Comparison of ENCODE assay signal across 8 cellular contexts in genomic region chr20:10724774-10725173, GRCh38. TPM values are rescaled to one million over a fixed set of nuclear protein-coding genes. Genes with fewer than 3 reads are reported as not detected.
"Had no signal": no experiment of that assay in that cellular context is flagged by ENCODE, and none has a peak within 500 bp of the region (broad histone marks: within the 10 kb centered on the region; RNA-seq: fewer than 3 reads in every experiment).

No MANE protein-coding gene starts in this region.

- H3K27ac ChIP-seq: GM23248, HL-60 had no signal

- FAIRE-seq: H54 had no signal

- DNase-seq: GM23248, GOT3, H9, HCEC 1CT, KG1 had no signal

- H2AFZ ChIP-seq: GM23248 had no signal

- H3K9ac ChIP-seq: GM23248 had no signal

- H3K4me3 ChIP-seq: GM23248 had no signal

RNA-seq across cellular contexts. Expression of gene JAG1, which starts 51.0 kb away (rescaled TPM):
- polyA plus RNA-seq: IgD-negative memory B cell had no signal
